In the genomic region with DNA sequence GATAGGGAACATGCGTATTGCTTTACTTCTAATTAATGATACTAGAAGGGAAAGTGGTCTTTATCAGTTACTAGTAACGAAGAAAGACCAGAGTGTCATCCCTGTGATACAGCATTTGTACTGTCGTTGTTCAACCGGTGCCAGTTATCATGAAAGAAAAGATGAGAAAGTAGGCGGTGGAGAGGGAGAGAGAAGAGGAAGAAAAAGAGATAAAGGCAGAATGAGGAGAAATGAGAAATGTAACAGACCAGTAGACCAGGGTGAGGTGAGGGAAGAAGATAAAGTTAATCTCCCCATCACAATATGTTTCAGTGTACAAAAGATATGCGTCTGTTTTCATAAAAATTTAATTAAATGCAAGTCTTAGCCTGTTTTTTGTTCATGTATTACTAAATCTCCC, we compare ENCODE assay signal across 1 cellular context.
TF ChIP-seq lines count a peak whose summit lies in the region.

No MANE protein-coding gene starts in this region.

TF ChIP-seq in K562, 482 proteins besides CTCF, POLR2A, EP300 and RAD21 (continued from another document):
- TF ChIP-seq, protein P1, sequence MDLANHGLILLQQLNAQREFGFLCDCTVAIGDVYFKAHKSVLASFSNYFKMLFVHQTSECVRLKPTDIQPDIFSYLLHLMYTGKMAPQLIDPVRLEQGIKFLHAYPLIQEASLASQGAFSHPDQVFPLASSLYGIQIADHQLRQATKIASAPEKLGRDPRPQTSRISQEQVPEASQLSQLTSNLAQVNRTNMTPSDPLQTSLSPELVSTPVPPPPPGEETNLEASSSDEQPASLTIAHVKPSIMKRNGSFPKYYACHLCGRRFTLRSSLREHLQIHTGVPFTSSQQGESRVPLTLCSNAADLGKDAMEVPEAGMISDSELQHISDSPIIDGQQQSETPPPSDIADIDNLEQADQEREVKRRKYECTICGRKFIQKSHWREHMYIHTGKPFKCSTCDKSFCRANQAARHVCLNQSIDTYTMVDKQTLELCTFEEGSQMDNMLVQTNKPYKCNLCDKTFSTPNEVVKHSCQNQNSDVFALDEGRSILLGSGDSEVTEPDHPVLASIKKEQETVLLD (IDR thresholded peaks at IDR 0.05): peak; percentile 80
- TF ChIP-seq, protein P2, sequence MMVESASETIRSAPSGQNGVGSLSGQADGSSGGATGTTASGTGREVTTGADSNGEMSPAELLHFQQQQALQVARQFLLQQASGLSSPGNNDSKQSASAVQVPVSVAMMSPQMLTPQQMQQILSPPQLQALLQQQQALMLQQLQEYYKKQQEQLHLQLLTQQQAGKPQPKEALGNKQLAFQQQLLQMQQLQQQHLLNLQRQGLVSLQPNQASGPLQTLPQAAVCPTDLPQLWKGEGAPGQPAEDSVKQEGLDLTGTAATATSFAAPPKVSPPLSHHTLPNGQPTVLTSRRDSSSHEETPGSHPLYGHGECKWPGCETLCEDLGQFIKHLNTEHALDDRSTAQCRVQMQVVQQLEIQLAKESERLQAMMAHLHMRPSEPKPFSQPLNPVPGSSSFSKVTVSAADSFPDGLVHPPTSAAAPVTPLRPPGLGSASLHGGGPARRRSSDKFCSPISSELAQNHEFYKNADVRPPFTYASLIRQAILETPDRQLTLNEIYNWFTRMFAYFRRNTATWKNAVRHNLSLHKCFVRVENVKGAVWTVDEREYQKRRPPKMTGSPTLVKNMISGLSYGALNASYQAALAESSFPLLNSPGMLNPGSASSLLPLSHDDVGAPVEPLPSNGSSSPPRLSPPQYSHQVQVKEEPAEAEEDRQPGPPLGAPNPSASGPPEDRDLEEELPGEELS (CRISPR knock-in tag; IDR thresholded peaks at IDR 0.05; ENCODE audit: borderline replicate concordance): no peak
- TF ChIP-seq HNRNPL (IDR thresholded peaks at IDR 0.05; ENCODE audit: low read depth, low read length): no peak
- TF ChIP-seq ATF1 (CRISPR knock-in tag; IDR thresholded peaks at IDR 0.05): no peak
- TF ChIP-seq ATF1 (tag; IDR thresholded peaks at IDR 0.05): 0 out of 2 replicates have a peak, but pooled peaks have one; percentile 2
- TF ChIP-seq, protein P3, sequence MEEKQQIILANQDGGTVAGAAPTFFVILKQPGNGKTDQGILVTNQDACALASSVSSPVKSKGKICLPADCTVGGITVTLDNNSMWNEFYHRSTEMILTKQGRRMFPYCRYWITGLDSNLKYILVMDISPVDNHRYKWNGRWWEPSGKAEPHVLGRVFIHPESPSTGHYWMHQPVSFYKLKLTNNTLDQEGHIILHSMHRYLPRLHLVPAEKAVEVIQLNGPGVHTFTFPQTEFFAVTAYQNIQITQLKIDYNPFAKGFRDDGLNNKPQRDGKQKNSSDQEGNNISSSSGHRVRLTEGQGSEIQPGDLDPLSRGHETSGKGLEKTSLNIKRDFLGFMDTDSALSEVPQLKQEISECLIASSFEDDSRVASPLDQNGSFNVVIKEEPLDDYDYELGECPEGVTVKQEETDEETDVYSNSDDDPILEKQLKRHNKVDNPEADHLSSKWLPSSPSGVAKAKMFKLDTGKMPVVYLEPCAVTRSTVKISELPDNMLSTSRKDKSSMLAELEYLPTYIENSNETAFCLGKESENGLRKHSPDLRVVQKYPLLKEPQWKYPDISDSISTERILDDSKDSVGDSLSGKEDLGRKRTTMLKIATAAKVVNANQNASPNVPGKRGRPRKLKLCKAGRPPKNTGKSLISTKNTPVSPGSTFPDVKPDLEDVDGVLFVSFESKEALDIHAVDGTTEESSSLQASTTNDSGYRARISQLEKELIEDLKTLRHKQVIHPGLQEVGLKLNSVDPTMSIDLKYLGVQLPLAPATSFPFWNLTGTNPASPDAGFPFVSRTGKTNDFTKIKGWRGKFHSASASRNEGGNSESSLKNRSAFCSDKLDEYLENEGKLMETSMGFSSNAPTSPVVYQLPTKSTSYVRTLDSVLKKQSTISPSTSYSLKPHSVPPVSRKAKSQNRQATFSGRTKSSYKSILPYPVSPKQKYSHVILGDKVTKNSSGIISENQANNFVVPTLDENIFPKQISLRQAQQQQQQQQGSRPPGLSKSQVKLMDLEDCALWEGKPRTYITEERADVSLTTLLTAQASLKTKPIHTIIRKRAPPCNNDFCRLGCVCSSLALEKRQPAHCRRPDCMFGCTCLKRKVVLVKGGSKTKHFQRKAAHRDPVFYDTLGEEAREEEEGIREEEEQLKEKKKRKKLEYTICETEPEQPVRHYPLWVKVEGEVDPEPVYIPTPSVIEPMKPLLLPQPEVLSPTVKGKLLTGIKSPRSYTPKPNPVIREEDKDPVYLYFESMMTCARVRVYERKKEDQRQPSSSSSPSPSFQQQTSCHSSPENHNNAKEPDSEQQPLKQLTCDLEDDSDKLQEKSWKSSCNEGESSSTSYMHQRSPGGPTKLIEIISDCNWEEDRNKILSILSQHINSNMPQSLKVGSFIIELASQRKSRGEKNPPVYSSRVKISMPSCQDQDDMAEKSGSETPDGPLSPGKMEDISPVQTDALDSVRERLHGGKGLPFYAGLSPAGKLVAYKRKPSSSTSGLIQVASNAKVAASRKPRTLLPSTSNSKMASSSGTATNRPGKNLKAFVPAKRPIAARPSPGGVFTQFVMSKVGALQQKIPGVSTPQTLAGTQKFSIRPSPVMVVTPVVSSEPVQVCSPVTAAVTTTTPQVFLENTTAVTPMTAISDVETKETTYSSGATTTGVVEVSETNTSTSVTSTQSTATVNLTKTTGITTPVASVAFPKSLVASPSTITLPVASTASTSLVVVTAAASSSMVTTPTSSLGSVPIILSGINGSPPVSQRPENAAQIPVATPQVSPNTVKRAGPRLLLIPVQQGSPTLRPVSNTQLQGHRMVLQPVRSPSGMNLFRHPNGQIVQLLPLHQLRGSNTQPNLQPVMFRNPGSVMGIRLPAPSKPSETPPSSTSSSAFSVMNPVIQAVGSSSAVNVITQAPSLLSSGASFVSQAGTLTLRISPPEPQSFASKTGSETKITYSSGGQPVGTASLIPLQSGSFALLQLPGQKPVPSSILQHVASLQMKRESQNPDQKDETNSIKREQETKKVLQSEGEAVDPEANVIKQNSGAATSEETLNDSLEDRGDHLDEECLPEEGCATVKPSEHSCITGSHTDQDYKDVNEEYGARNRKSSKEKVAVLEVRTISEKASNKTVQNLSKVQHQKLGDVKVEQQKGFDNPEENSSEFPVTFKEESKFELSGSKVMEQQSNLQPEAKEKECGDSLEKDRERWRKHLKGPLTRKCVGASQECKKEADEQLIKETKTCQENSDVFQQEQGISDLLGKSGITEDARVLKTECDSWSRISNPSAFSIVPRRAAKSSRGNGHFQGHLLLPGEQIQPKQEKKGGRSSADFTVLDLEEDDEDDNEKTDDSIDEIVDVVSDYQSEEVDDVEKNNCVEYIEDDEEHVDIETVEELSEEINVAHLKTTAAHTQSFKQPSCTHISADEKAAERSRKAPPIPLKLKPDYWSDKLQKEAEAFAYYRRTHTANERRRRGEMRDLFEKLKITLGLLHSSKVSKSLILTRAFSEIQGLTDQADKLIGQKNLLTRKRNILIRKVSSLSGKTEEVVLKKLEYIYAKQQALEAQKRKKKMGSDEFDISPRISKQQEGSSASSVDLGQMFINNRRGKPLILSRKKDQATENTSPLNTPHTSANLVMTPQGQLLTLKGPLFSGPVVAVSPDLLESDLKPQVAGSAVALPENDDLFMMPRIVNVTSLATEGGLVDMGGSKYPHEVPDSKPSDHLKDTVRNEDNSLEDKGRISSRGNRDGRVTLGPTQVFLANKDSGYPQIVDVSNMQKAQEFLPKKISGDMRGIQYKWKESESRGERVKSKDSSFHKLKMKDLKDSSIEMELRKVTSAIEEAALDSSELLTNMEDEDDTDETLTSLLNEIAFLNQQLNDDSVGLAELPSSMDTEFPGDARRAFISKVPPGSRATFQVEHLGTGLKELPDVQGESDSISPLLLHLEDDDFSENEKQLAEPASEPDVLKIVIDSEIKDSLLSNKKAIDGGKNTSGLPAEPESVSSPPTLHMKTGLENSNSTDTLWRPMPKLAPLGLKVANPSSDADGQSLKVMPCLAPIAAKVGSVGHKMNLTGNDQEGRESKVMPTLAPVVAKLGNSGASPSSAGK (IDR thresholded peaks at IDR 0.05): no peak
- TF ChIP-seq FOXM1 (IDR thresholded peaks at IDR 0.05; ENCODE audit: low read depth): peak; percentile 59
- TF ChIP-seq FOXM1 (CRISPR knock-in tag; IDR thresholded peaks at IDR 0.05; ENCODE audit: low read depth): no peak
- no peak for TF ChIP-seq NBN (IDR thresholded peaks at IDR 0.05; ENCODE audit: low read depth)
- TF ChIP-seq ZEB2 (IDR thresholded peaks at IDR 0.05): peak; percentile 42; the same call in 1 of the 2 replicates
- TF ChIP-seq CTBP1 (IDR thresholded peaks at IDR 0.05; ENCODE audit: borderline replicate concordance): no peak; the same call in 1 of the 2 replicates
- peak; percentile 86 for TF ChIP-seq DPF2 (IDR thresholded peaks at IDR 0.05)
